9 cellular contexts compared by ENCODE assay signal in the genomic region with DNA sequence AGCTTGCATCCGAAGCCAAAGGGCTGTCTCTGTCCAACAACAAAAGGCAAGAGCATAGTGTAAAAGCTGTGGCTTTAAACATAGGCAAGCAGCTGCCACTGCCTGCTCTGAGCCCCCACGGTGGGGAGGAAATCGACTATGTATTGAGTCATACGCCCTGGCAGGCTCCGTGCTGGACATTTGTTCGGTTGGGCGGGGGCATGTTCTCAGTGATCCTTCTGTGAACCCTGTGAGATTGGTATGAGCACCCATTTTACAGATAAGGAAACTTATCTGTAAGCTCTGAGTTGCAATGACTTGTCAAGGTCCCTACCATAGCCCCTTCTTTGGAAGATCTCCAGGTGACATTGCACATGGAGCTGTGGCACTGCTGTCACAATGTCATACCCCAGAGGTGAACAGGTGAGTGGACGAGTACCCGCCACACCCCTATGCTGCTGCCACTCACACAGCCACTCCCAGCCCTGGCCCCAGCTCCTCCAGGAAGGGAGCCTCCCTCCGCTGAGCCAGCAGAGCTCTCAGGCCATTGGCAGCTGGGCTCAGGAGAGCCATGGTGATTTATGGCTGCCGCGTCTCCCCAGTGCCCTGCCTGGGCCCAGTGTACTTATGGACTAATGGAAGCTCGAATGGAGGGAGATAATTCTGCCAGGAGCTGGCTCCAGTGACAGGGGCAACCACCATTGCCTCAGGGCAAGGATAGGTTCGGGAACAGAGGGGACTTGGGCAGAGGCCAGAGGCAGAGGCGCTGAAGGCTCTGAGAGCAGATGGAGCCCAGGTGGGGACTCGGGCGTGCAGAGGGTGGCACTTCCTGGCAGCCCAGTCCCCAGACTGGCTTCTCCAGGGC. TPM values are rescaled to one million over a fixed set of nuclear protein-coding genes. Genes with fewer than 3 reads are reported as not detected.
DNase-seq lines count a peak whose midpoint lies in the region; ATAC-seq, FAIRE-seq and TF ChIP-seq lines count a peak whose summit lies in the region.
"Had no signal": no experiment of that assay in that cellular context is flagged by ENCODE, and none has a peak within 500 bp of the region (broad histone marks: within the 10 kb centered on the region; RNA-seq: fewer than 3 reads in every experiment).

No MANE protein-coding gene starts in this region.

- intact Hi-C loops in heart left ventricle (cut with DNase I) = no loop called here

- FAIRE-seq in HTR-8/SVneo (lab: Jason Lieb, UNC) = peak; percentile 62
- FAIRE-seq: GM19239 had no signal

- peak; percentile 44 for DNase-seq in HTR-8/SVneo (ENCODE audit: insufficient read length, low spot score)
- DNase-seq in RWPE1 (ENCODE audit: low spot score) = peak; percentile 84
- peak in 4 of 5 donors; percentile 67 to 81 (median 73) for DNase-seq in heart left ventricle
- no peak for DNase-seq in type B pancreatic cell (ENCODE audit: extremely low spot score, unreplicated experiment)
- no peak for DNase-seq in stimulated activated naive CD8-positive, alpha-beta T cell treated with anti-CD3 and anti-CD28 coated beads, Interleukin-15, amount 100 ng/mL, for 72 hours
- no peak for DNase-seq in cortex of kidney (lab: John Stamatoyannopoulos, UW)
- DNase-seq in effector CD8-positive, alpha-beta T cell (lab: John Stamatoyannopoulos, UW) = no peak
- DNase-seq: Kasumi-1 had no signal

- no peak overlapping the region for H3K4me3 Mint-ChIP-seq in type B pancreatic cell
- H3K4me3 Mint-ChIP-seq in stimulated activated naive CD8-positive, alpha-beta T cell treated with anti-CD3 and anti-CD28 coated beads, Interleukin-15, amount 100 ng/mL, for 72 hours = no peak overlapping the region

- no peaks in the 10 kb centered on the region for H3K9me3 Mint-ChIP-seq in type B pancreatic cell
- no peaks in the 10 kb centered on the region for H3K9me3 Mint-ChIP-seq in stimulated activated naive CD8-positive, alpha-beta T cell treated with anti-CD3 and anti-CD28 coated beads, Interleukin-15, amount 100 ng/mL, for 72 hours

- H3K4me1 ChIP-seq in heart left ventricle = peaks cover 17 to 97% (median 83%) of the 10 kb centered on the region in 12 donors

- H3K27ac Mint-ChIP-seq in type B pancreatic cell = peak overlapping the region; percentile 43
- H3K27ac Mint-ChIP-seq in stimulated activated naive CD8-positive, alpha-beta T cell treated with anti-CD3 and anti-CD28 coated beads, Interleukin-15, amount 100 ng/mL, for 72 hours = no peak overlapping the region

- H3K9me3 ChIP-seq in heart left ventricle = no peaks in the 10 kb centered on the region

- TF ChIP-seq POLR2A in heart left ventricle (IDR thresholded peaks at IDR 0.05) = no peak

- peak; percentile 26 to 62 (median 53) for ATAC-seq in heart left ventricle
- no peak for ATAC-seq in stimulated activated naive CD8-positive, alpha-beta T cell treated with anti-CD3 and anti-CD28 coated beads, Interleukin-15, amount 100 ng/mL, for 72 hours

- H3K27me3 Mint-ChIP-seq in type B pancreatic cell = no peaks in the 10 kb centered on the region
- peaks cover 15% of the 10 kb centered on the region for H3K27me3 Mint-ChIP-seq in stimulated activated naive CD8-positive, alpha-beta T cell treated with anti-CD3 and anti-CD28 coated beads, Interleukin-15, amount 100 ng/mL, for 72 hours

- 40 to 54% (median 48%) methylated on average over 15 to 17 of the region's 17 CpGs for WGBS in heart left ventricle, 4 donors

- no peak overlapping the region for H3K4me3 ChIP-seq in heart left ventricle

- no peaks in the 10 kb centered on the region for H3K27me3 ChIP-seq in heart left ventricle

- POLR2A ChIA-PET in RWPE1 (lab: Yijun Ruan, JAX; ENCODE audit: low non-redundant PET) = no interaction called here

- H3K36me3 ChIP-seq in heart left ventricle = no peaks in the 10 kb centered on the region

- CTCF ChIA-PET in RWPE1 (lab: Yijun Ruan, JAX) = interaction anchor here (0.5 to 1.8 kb wide), 6 partner anchors 10 to 1431 kb away, joined by 3 to 9 read pairs (median 4); no protein-coding TSS in a partner anchor

- H3K36me3 Mint-ChIP-seq in type B pancreatic cell = no peaks in the 10 kb centered on the region

- H3K27ac ChIP-seq in RWPE1 = peak overlapping the region; percentile 99
- peak overlapping the region in 8 of 12 donors; percentile 12 to 71 (median 54) for H3K27ac ChIP-seq in heart left ventricle

- peaks cover 52% of the 10 kb centered on the region for H3K4me1 Mint-ChIP-seq in type B pancreatic cell (ENCODE audit: unreplicated experiment)
- H3K4me1 Mint-ChIP-seq in stimulated activated naive CD8-positive, alpha-beta T cell treated with anti-CD3 and anti-CD28 coated beads, Interleukin-15, amount 100 ng/mL, for 72 hours = no peaks in the 10 kb centered on the region

- TF ChIP-seq CTCF in RWPE1 (conservative IDR thresholded peaks at IDR 0.05; ENCODE audit: low read depth) (no peak), heart left ventricle (IDR thresholded peaks at IDR 0.05) (no peak), type B pancreatic cell (conservative IDR thresholded peaks at IDR 0.05) (no peak)

RNA-seq across cellular contexts. Expression of gene UNC5B, which starts 43.7 kb away (rescaled TPM):
- total RNA-seq in heart left ventricle (10 to 100 TPM in 6 of 9 donors, 1 to 10 TPM in 3; 6.9 to 22.8 (median 10.9) TPM), type B pancreatic cell (ENCODE audit: low replicate concordance) (16.3 and 22.4 TPM in 2 replicates)
- 1 to 10 TPM; 4.8 to 8.7 TPM for polyA plus RNA-seq in heart left ventricle

Comparison
In these comparisons a context has a peak if more than half of its experiments do, and no peak if none do; other contexts are left out.
1. DNase-seq: peak in HTR-8/SVneo (single experiment), RWPE1 (single experiment) and heart left ventricle (4 of 5); none in type B pancreatic cell (single experiment), stimulated activated naive CD8-positive, alpha-beta T cell treated with anti-CD3 and anti-CD28 coated beads, Interleukin-15, amount 100 ng/mL, for 72 hours (0 of 2), cortex of kidney (single experiment) and effector CD8-positive, alpha-beta T cell (single experiment).